Comparison of ENCODE assay signal across 12 cellular contexts in the genomic region with DNA sequence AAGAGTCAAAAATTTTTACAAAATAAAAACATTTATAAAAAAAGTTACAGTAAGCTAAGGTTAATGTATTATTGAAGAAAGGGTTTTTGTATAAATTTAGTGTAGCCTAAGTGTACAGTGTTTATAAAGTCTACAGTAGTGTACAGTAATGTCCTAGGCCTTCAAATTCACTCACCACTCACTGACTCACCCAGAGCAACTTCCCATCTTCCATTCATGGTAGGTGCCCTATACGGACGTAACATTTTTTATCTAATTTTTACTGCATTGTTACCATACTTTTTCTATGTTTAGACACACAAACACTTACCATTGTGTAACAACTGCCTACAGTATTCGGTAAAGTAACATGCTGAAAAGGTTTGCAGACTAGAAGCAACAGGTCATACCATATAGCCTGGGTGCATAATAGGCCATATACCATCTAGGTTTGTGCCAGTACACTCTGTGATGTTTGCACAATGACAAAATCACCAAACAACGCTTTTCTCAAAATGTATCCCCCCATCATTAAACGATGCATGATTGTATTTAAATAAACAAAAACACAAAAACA.
"Had no signal": no experiment of that assay in that cellular context is flagged by ENCODE, and none has a peak within 500 bp of the region (broad histone marks: within the 10 kb centered on the region; RNA-seq: fewer than 3 reads in every experiment).

No MANE protein-coding gene starts in this region.

- DNase-seq: activated CD4-positive, alpha-beta memory T cell treated with anti-CD3 and anti-CD28 coated beads for 36 hours; activated T-cell treated with anti-CD3 and anti-CD28 coated beads for 4 hours; amygdala; body of pancreas; caudate nucleus; dorsolateral prefrontal cortex; heart left ventricle; left lung; mucosa of descending colon; naive B cell; stimulated activated naive B cell treated with anti-CD40 and anti-IgM and Interleukin-4, amounts not matched to agents 10 μg/mL and 1 μg/mL and 100 μg/mL, for 72 hours had no signal

- H3K9me3 ChIP-seq: body of pancreas, gastroesophageal sphincter, heart left ventricle, left lung, mucosa of descending colon had no signal

- H3K4me1 ChIP-seq: body of pancreas, gastroesophageal sphincter had no signal

- H3K4me3 ChIP-seq: body of pancreas, dorsolateral prefrontal cortex, gastroesophageal sphincter, heart left ventricle, left lung, mucosa of descending colon had no signal

- H3K27ac ChIP-seq: body of pancreas, dorsolateral prefrontal cortex, gastroesophageal sphincter, heart left ventricle, left lung had no signal

- H3K36me3 ChIP-seq: gastroesophageal sphincter, left lung had no signal

- H3K27me3 ChIP-seq: body of pancreas, dorsolateral prefrontal cortex, gastroesophageal sphincter, heart left ventricle, left lung had no signal
